ENCODE assay signal across 1 cellular context in the genomic region with DNA sequence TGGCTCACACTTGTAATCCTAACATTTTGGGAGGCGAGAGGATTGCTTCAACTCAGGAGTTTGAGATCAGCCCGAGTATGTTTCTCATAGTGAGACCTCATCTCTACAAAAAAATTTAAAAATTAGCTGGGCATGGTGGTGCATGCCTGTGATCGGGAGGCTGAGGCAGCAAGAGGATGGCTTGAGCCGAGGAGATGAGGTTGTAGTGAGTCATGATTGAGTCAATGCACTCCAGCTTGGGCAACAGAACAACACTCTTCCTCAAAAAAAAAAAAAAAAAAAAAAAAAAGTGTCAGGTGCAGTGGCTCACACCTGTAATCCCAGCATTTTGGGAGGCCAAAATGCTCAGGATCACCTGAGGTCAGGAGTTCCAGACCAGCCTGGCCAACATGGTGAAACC.
TF ChIP-seq lines count a peak whose summit lies in the region.

No MANE protein-coding gene starts in this region.

TF ChIP-seq in endothelial cell of umbilical vein, 7 proteins besides CTCF, POLR2A, EP300 and RAD21:
- no peak for TF ChIP-seq JUN (IDR thresholded peaks at IDR 0.05; ENCODE audit: borderline replicate concordance, insufficient read depth, insufficient read length, low read depth)
- TF ChIP-seq FOS (IDR thresholded peaks at IDR 0.05; ENCODE audit: borderline replicate concordance, insufficient read depth, low read length), result peak; percentile 35
